Comparison of ENCODE assay signal across 19 cellular contexts in genomic region chr15:58726867-58727266, GRCh38. TPM values are rescaled to one million over a fixed set of nuclear protein-coding genes. Genes with fewer than 3 reads are reported as not detected.
A peak's percentile ranks its signal among the peaks of the same experiment; 100 is the strongest.
DNase-seq lines count a peak whose midpoint lies in the region; ATAC-seq and TF ChIP-seq lines count a peak whose summit lies in the region.
"Had no signal": no experiment of that assay in that cellular context is flagged by ENCODE, and none has a peak within 500 bp of the region (broad histone marks: within the 10 kb centered on the region; RNA-seq: fewer than 3 reads in every experiment).

No MANE protein-coding gene starts in this region.

- H3K27me3 Mint-ChIP-seq in WTC11 (ENCODE audit: low read depth) = no peaks in the 10 kb centered on the region
- H3K27me3 Mint-ChIP-seq: CD4-positive, CD25-positive, alpha-beta regulatory T cell; T-cell had no signal

- H3K27ac ChIP-seq in MM.1S (ENCODE audit: low read length) = no peak overlapping the region
- H3K27ac ChIP-seq: GM23248, SK-N-MC had no signal

- no peak for TF ChIP-seq CTCF in WTC11 (IDR thresholded peaks at IDR 0.05)
- no peak for TF ChIP-seq CTCF in MM.1S (IDR thresholded peaks at IDR 0.05; ENCODE audit: low read length)

- POLR2A ChIA-PET in WTC11 (lab: Charles Lee) = no interaction called here

- no peaks in the 10 kb centered on the region; the same call in none of the 2 replicates for H3K36me3 Mint-ChIP-seq in WTC11
- H3K36me3 Mint-ChIP-seq in stimulated activated effector memory CD8-positive, alpha-beta T cell treated with anti-CD3 and anti-CD28 coated beads, Interleukin-12 subunit alpha, Interleukin-12 subunit beta, amount 100 ng/mL, for 72 hours = peaks cover 3% of the 10 kb centered on the region

- H4K20me1 ChIP-seq in MM.1S (ENCODE audit: insufficient read depth, low read length) = peaks cover 36% of the 10 kb centered on the region

- H3K4me3 ChIP-seq in MM.1S (ENCODE audit: low read length) = no peak overlapping the region
- H3K4me3 ChIP-seq: GM23248, SK-N-MC had no signal

- peaks cover 8% of the 10 kb centered on the region; the same call in 1 of the 2 replicates for H3F3A ChIP-seq in MM.1S (ENCODE audit: insufficient read depth, low read length)

- H3K27ac Mint-ChIP-seq in WTC11 = no peak overlapping the region
- H3K27ac Mint-ChIP-seq in stimulated activated effector memory CD8-positive, alpha-beta T cell treated with anti-CD3 and anti-CD28 coated beads, Interleukin-12 subunit alpha, Interleukin-12 subunit beta, amount 100 ng/mL, for 72 hours = no peak overlapping the region
- H3K27ac Mint-ChIP-seq: T-cell had no signal

- no peaks in the 10 kb centered on the region for H3K9me3 Mint-ChIP-seq in WTC11
- H3K9me3 Mint-ChIP-seq in stimulated activated effector memory CD8-positive, alpha-beta T cell treated with anti-CD3 and anti-CD28 coated beads, Interleukin-12 subunit alpha, Interleukin-12 subunit beta, amount 100 ng/mL, for 72 hours = no peaks in the 10 kb centered on the region
- H3K9me3 Mint-ChIP-seq: CD4-positive, CD25-positive, alpha-beta regulatory T cell; T-cell had no signal

- DNase-seq in activated CD4-positive, CD25-positive, alpha-beta regulatory T cell treated with anti-CD3 and anti-CD28 coated beads, Interleukin-2, amount 50 U/mL, for 72 hours = no peak
- DNase-seq in WTC11 (ENCODE audit: low spot score) = no peak
- no peak for DNase-seq in stimulated activated effector memory CD8-positive, alpha-beta T cell treated with anti-CD3 and anti-CD28 coated beads, Interleukin-12 subunit alpha, Interleukin-12 subunit beta, amount 100 ng/mL, for 72 hours (ENCODE audit: low spot score in 2 of 2)
- DNase-seq in MM.1S = no peak
- DNase-seq in NCI-H1694 (lab: John Stamatoyannopoulos, UW) = no peak
- no peak for DNase-seq in DMS53 treated with DMSO at 0.1 percent for 48 hours (lab: John Stamatoyannopoulos, UW; ENCODE audit: unreplicated experiment)
- DNase-seq: CD4-positive, CD25-positive, alpha-beta regulatory T cell; DMS 273 treated with DMSO at 0.1 percent for 48 hours; GM23248; Karpas-422; NCI-H1105 treated with DMSO at 0.1 percent for 48 hours; NCI-H1930; NK-92 treated with Interleukin-12 subunit alpha and Interleukin-12 subunit beta, amount 100 ng/mL, for 24 hours; T-cell had no signal

- H2AFZ ChIP-seq in MM.1S (ENCODE audit: low read length) = no peak overlapping the region
- H2AFZ ChIP-seq: GM23248 had no signal

- peaks cover 100% of the 10 kb centered on the region for H3K79me2 ChIP-seq in MM.1S (ENCODE audit: low read length)

- 0 out of 2 replicates have a peak, but pooled peaks cover 12% of the 10 kb centered on the region for H3K4me1 ChIP-seq in MM.1S (ENCODE audit: low read length)

- no peaks in the 10 kb centered on the region for H3K9me3 ChIP-seq in MM.1S (replicated peaks; ENCODE audit: insufficient read depth, low read length)

- H3K36me3 ChIP-seq in MM.1S (replicated peaks; ENCODE audit: insufficient read depth, low read length) = no peaks in the 10 kb centered on the region; the same call in none of the 2 replicates

- peak; percentile 59 to 63 for ATAC-seq in activated CD4-positive, CD25-positive, alpha-beta regulatory T cell treated with anti-CD3 and anti-CD28 coated beads, Interleukin-2, amount 50 U/mL, for 24 hours
- ATAC-seq in GM21447 (IDR thresholded peaks at IDR 0.05; ENCODE audit: unreplicated experiment) = peak; percentile 42
- no peak; the same call in 1 of the 2 replicates for ATAC-seq in WTC11
- peak; percentile 76 for ATAC-seq in stimulated activated effector memory CD8-positive, alpha-beta T cell treated with anti-CD3 and anti-CD28 coated beads, Interleukin-12 subunit alpha, Interleukin-12 subunit beta, amount 100 ng/mL, for 72 hours
- ATAC-seq: Panc1, Right ventricle myocardium inferior, T-cell had no signal

- no peak overlapping the region for H3K9ac ChIP-seq in MM.1S (ENCODE audit: low read length)
- H3K9ac ChIP-seq: GM23248 had no signal

- H3K27me3 ChIP-seq in MM.1S (replicated peaks; ENCODE audit: insufficient read depth, low read length) = no peaks in the 10 kb centered on the region

- H3K4me3 Mint-ChIP-seq in WTC11 = no peak overlapping the region
- H3K4me3 Mint-ChIP-seq in stimulated activated effector memory CD8-positive, alpha-beta T cell treated with anti-CD3 and anti-CD28 coated beads, Interleukin-12 subunit alpha, Interleukin-12 subunit beta, amount 100 ng/mL, for 72 hours = no peak overlapping the region
- H3K4me3 Mint-ChIP-seq: T-cell had no signal

- H3K9me2 ChIP-seq in MM.1S (replicated peaks; ENCODE audit: insufficient read depth, low read length) = no peaks in the 10 kb centered on the region

- CTCF ChIA-PET in WTC11 (lab: Charles Lee) = interaction anchor here (0.7 to 1.0 kb wide), 4 partner anchors 16 to 514 kb away, joined by 3 to 5 read pairs (median 4); no protein-coding TSS in a partner anchor

- no peak overlapping the region for H3K4me2 ChIP-seq in MM.1S (ENCODE audit: low read depth, low read length)

- H3K4me1 Mint-ChIP-seq in WTC11 = peaks cover 29% of the 10 kb centered on the region
- H3K4me1 Mint-ChIP-seq in stimulated activated effector memory CD8-positive, alpha-beta T cell treated with anti-CD3 and anti-CD28 coated beads, Interleukin-12 subunit alpha, Interleukin-12 subunit beta, amount 100 ng/mL, for 72 hours = peaks cover 44% of the 10 kb centered on the region

TF ChIP-seq in WTC11, 78 proteins besides CTCF, POLR2A, EP300 and RAD21:
- TF ChIP-seq KAT7 (CRISPR knock-in tag; IDR thresholded peaks at IDR 0.05; ENCODE audit: borderline replicate concordance) (no peak), ZNF121 (CRISPR knock-in tag; IDR thresholded peaks at IDR 0.05) (peak; percentile 53; the same call in 1 of the 2 replicates), PRDM15 (CRISPR knock-in tag; IDR thresholded peaks at IDR 0.05) (no peak), IRF1 (CRISPR knock-in tag; IDR thresholded peaks at IDR 0.05) (no peak)

RNA-seq across cellular contexts. Expression of gene ADAM10, which starts 22.6 kb away (rescaled TPM):
- total RNA-seq in WTC11 (2021) = 128 to 133 TPM (median 130 TPM) in 3 replicates

RNA-seq across cellular contexts. Expression of gene MINDY2, which starts 44.2 kb away (rescaled TPM):
- 27.0 to 29.9 TPM (median 29.6 TPM) in 3 replicates for total RNA-seq in WTC11 (2021)
